ENCODE assay signal across 23 cellular contexts in the genomic region with DNA sequence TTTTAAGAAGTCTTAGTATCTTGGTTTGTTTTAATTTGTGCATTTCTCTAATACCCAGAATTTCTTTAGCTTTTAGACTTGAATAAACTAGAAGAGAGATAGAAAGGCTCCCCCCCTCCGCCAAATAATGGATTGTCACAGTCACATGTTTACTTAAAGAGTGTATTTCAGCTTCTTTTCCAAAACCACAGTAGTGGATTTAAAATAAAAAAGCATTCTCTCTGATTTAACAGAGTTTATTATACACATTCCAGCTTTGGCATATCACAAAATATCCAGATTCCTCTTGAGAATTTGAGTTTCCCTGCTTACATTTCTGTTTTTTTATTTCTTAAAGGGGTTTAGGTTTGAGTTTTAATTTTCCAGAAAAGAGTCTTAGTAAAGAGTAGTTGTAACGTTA.
"Had no signal": no experiment of that assay in that cellular context is flagged by ENCODE, and none has a peak within 500 bp of the region (broad histone marks: within the 10 kb centered on the region; RNA-seq: fewer than 3 reads in every experiment).

No MANE protein-coding gene starts in this region.

- H3K27me3 ChIP-seq: brain microvascular endothelial cell, cardiac muscle cell, Peyer's patch had no signal

- DNase-seq: activated CD4-positive, alpha-beta T cell treated with anti-CD3 and anti-CD28 coated beads for 48 hours; activated CD4-positive, alpha-beta T cell treated with anti-CD3 and anti-CD28 coated beads, Interleukin-2, amount 50 U/mL, for 4 hours; activated CD4-positive, CD25-positive, alpha-beta regulatory T cell treated with anti-CD3 and anti-CD28 coated beads, Interleukin-2, amount 50 U/mL, for 72 hours; activated CD8-positive, alpha-beta memory T cell treated with anti-CD3 and anti-CD28 coated beads, Interleukin-2, amount 50 U/mL, for 48 hours; activated CD8-positive, alpha-beta T cell treated with anti-CD3 and anti-CD28 coated beads, Interleukin-2, amount 10 ng/mL, durations not matched to agents 7 days and 5 days; activated effector memory CD4-positive, alpha-beta T cell treated with anti-CD3 and anti-CD28 coated beads, Interleukin-2, amount 50 U/mL, for 16 hours; activated naive CD4-positive, alpha-beta T cell treated with Interleukin-2 at 50 U/mL for 16 hours; activated T-cell treated with anti-CD3 and anti-CD28 coated beads, Interleukin-2, amount 50 U/mL, for 1 hour; brain microvascular endothelial cell; KG1; NCI-H1092; NCI-H1417 treated with DMSO at 0.1 percent for 48 hours; NCI-H1694 treated with DMSO at 0.1 percent for 48 hours; NCI-H2029 treated with DMSO at 0.1 percent for 48 hours; NCI-H345; NCI-H510A; NCI-H69; Peyer's patch; Right ventricle myocardium superior; T-helper 9 cell had no signal

- H3K36me3 ChIP-seq: brain microvascular endothelial cell, cardiac muscle cell, Peyer's patch had no signal

- ATAC-seq: activated CD8-positive, alpha-beta T cell treated with anti-CD3 and anti-CD28 coated beads, Interleukin-2, amount 10 ng/mL, durations not matched to agents 7 days and 5 days; activated naive CD4-positive, alpha-beta T cell treated with anti-CD3 and anti-CD28 coated beads, Interleukin-2, amount 50 U/mL, for 72 hours had no signal

- H3K9me3 ChIP-seq: Peyer's patch had no signal

- H3K4me3 ChIP-seq: cardiac muscle cell, Peyer's patch had no signal

- H3K27ac ChIP-seq: brain microvascular endothelial cell, cardiac muscle cell, Peyer's patch, RWPE1 had no signal
